Comparison of ENCODE assay signal across 8 cellular contexts in genomic region chr2:54103454-54104314, GRCh38. TPM values are rescaled to one million over a fixed set of nuclear protein-coding genes. Genes with fewer than 3 reads are reported as not detected.
DNase-seq lines count a peak whose midpoint lies in the region; ATAC-seq, FAIRE-seq and TF ChIP-seq lines count a peak whose summit lies in the region.

No MANE protein-coding gene starts in this region.

- H3K27me3 Mint-ChIP-seq in chondrocyte (ENCODE audit: low read depth) = no peaks in the 10 kb centered on the region

- H3K36me3 Mint-ChIP-seq in chondrocyte (ENCODE audit: low read depth) = no peaks in the 10 kb centered on the region

- H3K4me1 Mint-ChIP-seq in chondrocyte (ENCODE audit: low read depth) = peaks cover 25% of the 10 kb centered on the region

- intact Hi-C loops in mucosa of descending colon (cut with DNase I, micrococcal nuclease) (no loop called here), sigmoid colon (cut with DNase I) (no loop called here)

- no peaks in the 10 kb centered on the region for H3K36me3 ChIP-seq in SJCRH30
- no peaks in the 10 kb centered on the region for H3K36me3 ChIP-seq in mucosa of descending colon (ENCODE audit: low read depth)
- H3K36me3 ChIP-seq in sigmoid colon = no peaks in the 10 kb centered on the region

- 21 to 24% methylated on average over 3 of the region's 3 CpGs for WGBS in sigmoid colon, 2 donors

- ATAC-seq in GM18505 (IDR thresholded peaks at IDR 0.05; ENCODE audit: unreplicated experiment) = peak; percentile 61
- ATAC-seq in HG03159 (IDR thresholded peaks at IDR 0.05; ENCODE audit: unreplicated experiment) = peak; percentile 58
- ATAC-seq in mucosa of descending colon = peak; percentile 89

- no peak for TF ChIP-seq EP300 in sigmoid colon (IDR thresholded peaks at IDR 0.05)

- H3K4me1 ChIP-seq in SJCRH30 (no peaks in the 10 kb centered on the region; the same call in 1 of the 2 replicates), mucosa of descending colon (ENCODE audit: low read depth) (no peaks in the 10 kb centered on the region), sigmoid colon (peaks cover 0 to 7% (median 0%) of the 10 kb centered on the region in 4 donors)

- no peak overlapping the region for H3K4me3 Mint-ChIP-seq in chondrocyte (ENCODE audit: unreplicated experiment)

- TF ChIP-seq POLR2A in GM18505 (IDR thresholded peaks at IDR 0.05; ENCODE audit: borderline replicate concordance, extremely low read depth, insufficient read depth, insufficient read length) (no peak), sigmoid colon (IDR thresholded peaks at IDR 0.05) (no peak)

- FAIRE-seq in frontal cortex (lab: Jason Lieb, UNC) = no peak

- peak; percentile 90 for DNase-seq in A172 (ENCODE audit: low spot score)
- peak; percentile 39 to 49 for DNase-seq in SJCRH30
- no peak for DNase-seq in chondrocyte (ENCODE audit: low spot score)
- DNase-seq in mucosa of descending colon = peak in 1 of 3 donors; percentile 48
- no peak for DNase-seq in frontal cortex (ENCODE audit: low spot score in 2 of 2)
- DNase-seq in sigmoid colon = no peak

- H3K9me3 Mint-ChIP-seq in chondrocyte (ENCODE audit: low read depth) = no peaks in the 10 kb centered on the region

- H3K27me3 ChIP-seq in SJCRH30 = no peaks in the 10 kb centered on the region
- no peaks in the 10 kb centered on the region for H3K27me3 ChIP-seq in sigmoid colon

- H3K4me3 ChIP-seq in SJCRH30 (no peak overlapping the region), mucosa of descending colon (no peak overlapping the region), sigmoid colon (no peak overlapping the region)

- TF ChIP-seq CTCF in chondrocyte (IDR thresholded peaks at IDR 0.05) (peak; percentile 38), mucosa of descending colon (IDR thresholded peaks at IDR 0.05) (no peak), sigmoid colon (IDR thresholded peaks at IDR 0.05) (no peak)

- H3K27ac ChIP-seq in SJCRH30 (no peak overlapping the region), sigmoid colon (no peak overlapping the region)

- H3K27ac Mint-ChIP-seq in chondrocyte (ENCODE audit: unreplicated experiment) = no peak overlapping the region

- H3K9me3 ChIP-seq in SJCRH30 (replicated peaks) (no peaks in the 10 kb centered on the region), mucosa of descending colon (no peaks in the 10 kb centered on the region), sigmoid colon (no peaks in the 10 kb centered on the region)

RNA-seq across cellular contexts. Expression of gene ACYP2, which starts 11.7 kb away (rescaled TPM):
- total RNA-seq in A172 (2014; rRNA removed; shearing (Covaris generic)) = 6.4 and 8.9 TPM in 2 replicates
- total RNA-seq in SJCRH30 (2014; rRNA removed; shearing (Covaris generic)) = 4.6 and 7.0 TPM in 2 replicates
- 6.5 to 9.1 TPM (median 7.7 TPM) in 3 replicates for total RNA-seq in chondrocyte
- 10 to 100 TPM; 10.7 to 17.8 (median 13.8) TPM for total RNA-seq in mucosa of descending colon
- total RNA-seq in frontal cortex = 22.4 TPM
- total RNA-seq in sigmoid colon = 10 to 100 TPM; 15.8 to 32.0 (median 26.7) TPM
- 10 to 100 TPM; 13.2 to 19.8 (median 17.6) TPM for polyA plus RNA-seq in sigmoid colon

Comparison
In these comparisons a context has a peak if more than half of its experiments do, and no peak if none do; other contexts are left out.
1. DNase-seq: peak in A172 (single experiment) and SJCRH30 (2 of 2); none in chondrocyte (single experiment), frontal cortex (0 of 2) and sigmoid colon (single experiment).
2. Peak in every context shown above with its lines, with median percentiles within 50 percentile points of each other: ATAC-seq.